In genomic region chr11:89495951-89496350, GRCh38 we compare ENCODE assay signal across 11 cellular contexts. TPM values are rescaled to one million over a fixed set of nuclear protein-coding genes. Genes with fewer than 3 reads are reported as not detected.
DNase-seq lines count a peak whose midpoint lies in the region; ATAC-seq, FAIRE-seq and TF ChIP-seq lines count a peak whose summit lies in the region.
"Had no signal": no experiment of that assay in that cellular context is flagged by ENCODE, and none has a peak within 500 bp of the region (broad histone marks: within the 10 kb centered on the region; RNA-seq: fewer than 3 reads in every experiment).

No MANE protein-coding gene starts in this region.

- H3K9me3 Mint-ChIP-seq in HFFc6 (no peaks in the 10 kb centered on the region), astrocyte (ENCODE audit: unreplicated experiment) (no peaks in the 10 kb centered on the region)
- H3K9me3 Mint-ChIP-seq in activated CD4-positive, alpha-beta T cell treated with anti-CD3 and anti-CD28 coated beads for 36 hours (ENCODE audit: low read depth), result no peaks in the 10 kb centered on the region
- H3K9me3 Mint-ChIP-seq: dendritic cell treated with granulocyte-macrophage colony-stimulating factor and Interleukin-4, amounts not matched to agents 40 ng/mL and 50 ng/mL, for 4 days; T-helper 1 cell treated with Interleukin-12 subunit alpha and Interleukin-12 subunit beta and Interleukin-4 antibody, amounts not matched to agents 30 μg/mL and 1 μg/mL, for 36 hours had no signal

- H3K4me3 ChIP-seq in astrocyte (ENCODE audit: insufficient read depth, low read depth, low read length) (no peak overlapping the region), skeletal muscle satellite cell (ENCODE audit: low read length) (no peak overlapping the region)

- peaks cover 40% of the 10 kb centered on the region for H3K4me1 Mint-ChIP-seq in HFFc6 (ENCODE audit: low read depth)
- H3K4me1 Mint-ChIP-seq in astrocyte (ENCODE audit: low read depth, unreplicated experiment), result peaks cover 43% of the 10 kb centered on the region
- H3K4me1 Mint-ChIP-seq in activated CD4-positive, alpha-beta T cell treated with anti-CD3 and anti-CD28 coated beads for 36 hours, result no peaks in the 10 kb centered on the region

- H3K36me3 ChIP-seq in astrocyte (ENCODE audit: insufficient read depth, low read length) (no peaks in the 10 kb centered on the region), skeletal muscle satellite cell (ENCODE audit: insufficient read depth, low read length) (no peaks in the 10 kb centered on the region)

- ATAC-seq in left ventricle myocardium superior (peak; percentile 75), HG03571 (IDR thresholded peaks at IDR 0.05; ENCODE audit: unreplicated experiment) (no peak), GM21367 (IDR thresholded peaks at IDR 0.05; ENCODE audit: unreplicated experiment) (no peak)
- no peak for ATAC-seq in activated CD4-positive, alpha-beta T cell treated with anti-CD3 and anti-CD28 coated beads for 36 hours

- H3K27me3 Mint-ChIP-seq in HFFc6 (ENCODE audit: insufficient read depth) (no peaks in the 10 kb centered on the region; the same call in 1 of the 2 replicates), astrocyte (ENCODE audit: low read depth, unreplicated experiment) (no peaks in the 10 kb centered on the region)
- H3K27me3 Mint-ChIP-seq in activated CD4-positive, alpha-beta T cell treated with anti-CD3 and anti-CD28 coated beads for 36 hours, result peaks cover 10% of the 10 kb centered on the region

- H3K9ac ChIP-seq in astrocyte (ENCODE audit: low read length) (peak overlapping the region; percentile 25), skeletal muscle satellite cell (ENCODE audit: low read depth, low read length) (no peak overlapping the region)

- H3K27ac Mint-ChIP-seq in HFFc6 (peak overlapping the region; percentile 34), astrocyte (ENCODE audit: unreplicated experiment) (peak overlapping the region; percentile 95)
- H3K27ac Mint-ChIP-seq in activated CD4-positive, alpha-beta T cell treated with anti-CD3 and anti-CD28 coated beads for 36 hours, result no peak overlapping the region
- H3K27ac Mint-ChIP-seq: dendritic cell treated with granulocyte-macrophage colony-stimulating factor and Interleukin-4, amounts not matched to agents 40 ng/mL and 50 ng/mL, for 4 days; T-helper 1 cell treated with Interleukin-12 subunit alpha and Interleukin-12 subunit beta and Interleukin-4 antibody, amounts not matched to agents 30 μg/mL and 1 μg/mL, for 36 hours had no signal

- CTCF ChIA-PET in activated CD4-positive, alpha-beta T cell treated with anti-CD3 and anti-CD28 coated beads for 36 hours (lab: Charles Lee), result no interaction called here

- H3K9me3 ChIP-seq in astrocyte (ENCODE audit: insufficient read depth, low read depth, low read length) (no peaks in the 10 kb centered on the region), skeletal muscle satellite cell (replicated peaks; ENCODE audit: low read length) (no peaks in the 10 kb centered on the region)

- no peak for TF ChIP-seq CTCF in HFFc6 (IDR thresholded peaks at IDR 0.05)
- no peak for TF ChIP-seq CTCF in astrocyte (IDR thresholded peaks at IDR 0.05; ENCODE audit: insufficient read depth, low read depth, low read length)

- H3K4me1 ChIP-seq in astrocyte (ENCODE audit: insufficient read depth, low read length), result peaks cover 24% of the 10 kb centered on the region
- peaks cover 29% of the 10 kb centered on the region for H3K4me1 ChIP-seq in skeletal muscle satellite cell (ENCODE audit: control insufficient read depth, insufficient read depth, low read length)

- intact Hi-C loops in left ventricle myocardium superior (cut with micrococcal nuclease), result no loop called here
- intact Hi-C loops in activated CD4-positive, alpha-beta T cell treated with anti-CD3 and anti-CD28 coated beads for 36 hours (cut with DNase I, micrococcal nuclease), result no loop called here

- no peaks in the 10 kb centered on the region for H3K27me3 ChIP-seq in astrocyte (ENCODE audit: insufficient read depth, low read length)
- H3K27me3 ChIP-seq in skeletal muscle satellite cell (ENCODE audit: control insufficient read depth, insufficient read depth, low read length), result no peaks in the 10 kb centered on the region

- H4K20me1 ChIP-seq in astrocyte (ENCODE audit: insufficient read depth, low read length), result no peaks in the 10 kb centered on the region

- peak overlapping the region; percentile 36 for H3K4me3 Mint-ChIP-seq in HFFc6
- H3K4me3 Mint-ChIP-seq in astrocyte (ENCODE audit: unreplicated experiment), result no peak overlapping the region
- no peak overlapping the region for H3K4me3 Mint-ChIP-seq in activated CD4-positive, alpha-beta T cell treated with anti-CD3 and anti-CD28 coated beads for 36 hours
- H3K4me3 Mint-ChIP-seq: dendritic cell treated with granulocyte-macrophage colony-stimulating factor and Interleukin-4, amounts not matched to agents 40 ng/mL and 50 ng/mL, for 4 days; T-helper 1 cell treated with Interleukin-12 subunit alpha and Interleukin-12 subunit beta and Interleukin-4 antibody, amounts not matched to agents 30 μg/mL and 1 μg/mL, for 36 hours had no signal

- H3K4me2 ChIP-seq in astrocyte (ENCODE audit: low read length), result peak overlapping the region; percentile 57
- peak overlapping the region; percentile 16 for H3K4me2 ChIP-seq in skeletal muscle satellite cell (ENCODE audit: low read length)

- FAIRE-seq in astrocyte (lab: Jason Lieb, UNC), result peak; percentile 99

- H2AFZ ChIP-seq in astrocyte (ENCODE audit: low read depth, low read length), result no peak overlapping the region

- no peaks in the 10 kb centered on the region for H3K36me3 Mint-ChIP-seq in HFFc6 (ENCODE audit: low read depth)
- no peaks in the 10 kb centered on the region for H3K36me3 Mint-ChIP-seq in astrocyte (ENCODE audit: low read depth, unreplicated experiment)
- no peaks in the 10 kb centered on the region for H3K36me3 Mint-ChIP-seq in activated CD4-positive, alpha-beta T cell treated with anti-CD3 and anti-CD28 coated beads for 36 hours (ENCODE audit: low read depth)

- peak overlapping the region; percentile 85 for H3K27ac ChIP-seq in astrocyte (ENCODE audit: low read depth, low read length)

- DNase-seq in HFFc6 (peak; percentile 70), astrocyte (ENCODE audit: low read depth) (peak; percentile 98), left ventricle myocardium superior (no peak), anterior cingulate cortex (lab: John Stamatoyannopoulos, UW) (no peak)
- DNase-seq in activated CD4-positive, alpha-beta T cell treated with anti-CD3 and anti-CD28 coated beads for 36 hours, result no peak
- DNase-seq: NCI-H446 treated with DMSO at 0.1 percent for 48 hours had no signal

- POLR2A ChIA-PET in activated CD4-positive, alpha-beta T cell treated with anti-CD3 and anti-CD28 coated beads for 36 hours (lab: Charles Lee), result no interaction called here

- H3K79me2 ChIP-seq in astrocyte (ENCODE audit: insufficient read depth, low read length), result peaks cover 4% of the 10 kb centered on the region

RNA-seq across cellular contexts. Expression of gene NOX4, which starts 4.8 kb away (rescaled TPM):
- total RNA-seq in HFFc6 (2021; fragmentation: NEBNext Ultra II Directional; extraction: Animal tissue kit (Norgen Biotek cat#: 25700)), result 1 to 10 TPM; 2.2 to 5.0 (median 3.2) TPM
- total RNA-seq in astrocyte (36.5 and 49.2 TPM in 2 replicates), left ventricle myocardium superior (1.5 TPM)
- total RNA-seq in skeletal muscle satellite cell (2012; rRNA removed), result 0.44 and 0.51 TPM in 2 replicates
- total RNA-seq in activated CD4-positive, alpha-beta T cell treated with anti-CD3 and anti-CD28 coated beads for 36 hours, result not detected

Comparison
In these comparisons a context has a peak if more than half of its experiments do, and no peak if none do; other contexts are left out.
1. DNase-seq: peak in HFFc6 (single experiment) and astrocyte (single experiment); none in left ventricle myocardium superior (single experiment), activated CD4-positive, alpha-beta T cell treated with anti-CD3 and anti-CD28 coated beads for 36 hours (single experiment) and anterior cingulate cortex (0 of 58).